ENCODE assay signal across 1 cellular context in the genomic region with DNA sequence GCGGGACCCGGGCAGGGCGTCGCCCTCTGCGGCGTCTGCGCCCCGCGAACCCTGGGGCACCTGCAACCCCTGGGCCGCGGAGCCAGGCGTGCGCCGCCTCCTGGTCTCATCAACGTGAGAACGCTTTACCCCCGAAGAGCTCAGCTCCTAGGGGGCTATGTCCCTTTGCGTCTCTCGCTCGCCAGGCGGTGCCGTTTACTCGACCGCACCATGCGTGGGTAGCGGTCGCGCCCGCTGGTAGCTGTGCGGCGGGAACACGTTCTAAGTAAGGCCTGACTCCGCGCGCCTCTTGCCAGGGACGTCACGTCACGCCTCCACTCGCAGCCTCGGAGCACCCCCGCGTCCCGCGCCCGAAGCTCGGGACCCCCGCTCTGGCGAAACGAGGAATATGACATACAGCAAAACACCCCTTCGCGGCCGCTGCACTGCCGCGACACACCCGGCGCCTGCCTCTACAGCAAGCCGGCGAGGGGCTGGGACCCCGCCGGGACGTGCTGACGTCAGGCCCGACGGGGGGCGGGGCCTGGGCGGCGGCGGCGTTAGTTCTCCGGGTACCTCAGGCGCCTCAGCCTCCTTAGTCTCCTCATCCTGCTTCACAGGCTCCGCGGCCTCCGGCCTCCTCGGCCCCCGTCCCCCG.
TF ChIP-seq lines count a peak whose summit lies in the region.

A gene with protein sequence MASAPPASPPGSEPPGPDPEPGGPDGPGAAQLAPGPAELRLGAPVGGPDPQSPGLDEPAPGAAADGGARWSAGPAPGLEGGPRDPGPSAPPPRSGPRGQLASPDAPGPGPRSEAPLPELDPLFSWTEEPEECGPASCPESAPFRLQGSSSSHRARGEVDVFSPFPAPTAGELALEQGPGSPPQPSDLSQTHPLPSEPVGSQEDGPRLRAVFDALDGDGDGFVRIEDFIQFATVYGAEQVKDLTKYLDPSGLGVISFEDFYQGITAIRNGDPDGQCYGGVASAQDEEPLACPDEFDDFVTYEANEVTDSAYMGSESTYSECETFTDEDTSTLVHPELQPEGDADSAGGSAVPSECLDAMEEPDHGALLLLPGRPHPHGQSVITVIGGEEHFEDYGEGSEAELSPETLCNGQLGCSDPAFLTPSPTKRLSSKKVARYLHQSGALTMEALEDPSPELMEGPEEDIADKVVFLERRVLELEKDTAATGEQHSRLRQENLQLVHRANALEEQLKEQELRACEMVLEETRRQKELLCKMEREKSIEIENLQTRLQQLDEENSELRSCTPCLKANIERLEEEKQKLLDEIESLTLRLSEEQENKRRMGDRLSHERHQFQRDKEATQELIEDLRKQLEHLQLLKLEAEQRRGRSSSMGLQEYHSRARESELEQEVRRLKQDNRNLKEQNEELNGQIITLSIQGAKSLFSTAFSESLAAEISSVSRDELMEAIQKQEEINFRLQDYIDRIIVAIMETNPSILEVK (plus strand): TSS at position 568 of the 637 bp plus-strand sequence. CDS start 358 bp downstream, outside the sequence.

TF ChIP-seq in K562, 482 proteins besides CTCF, POLR2A, EP300 and RAD21 (continued from another document and continues in another):
- no peak for TF ChIP-seq SMC3 (conservative IDR thresholded peaks at IDR 0.05; ENCODE audit: insufficient read depth, low read depth, low read length)
- 0 out of 2 replicates have a peak, but pooled peaks have one; percentile 26 for TF ChIP-seq ZBTB17 (CRISPR knock-in tag; IDR thresholded peaks at IDR 0.05)
- no peak for TF ChIP-seq MAFF (IDR thresholded peaks at IDR 0.05; ENCODE audit: low read length)
- TF ChIP-seq, protein P1, sequence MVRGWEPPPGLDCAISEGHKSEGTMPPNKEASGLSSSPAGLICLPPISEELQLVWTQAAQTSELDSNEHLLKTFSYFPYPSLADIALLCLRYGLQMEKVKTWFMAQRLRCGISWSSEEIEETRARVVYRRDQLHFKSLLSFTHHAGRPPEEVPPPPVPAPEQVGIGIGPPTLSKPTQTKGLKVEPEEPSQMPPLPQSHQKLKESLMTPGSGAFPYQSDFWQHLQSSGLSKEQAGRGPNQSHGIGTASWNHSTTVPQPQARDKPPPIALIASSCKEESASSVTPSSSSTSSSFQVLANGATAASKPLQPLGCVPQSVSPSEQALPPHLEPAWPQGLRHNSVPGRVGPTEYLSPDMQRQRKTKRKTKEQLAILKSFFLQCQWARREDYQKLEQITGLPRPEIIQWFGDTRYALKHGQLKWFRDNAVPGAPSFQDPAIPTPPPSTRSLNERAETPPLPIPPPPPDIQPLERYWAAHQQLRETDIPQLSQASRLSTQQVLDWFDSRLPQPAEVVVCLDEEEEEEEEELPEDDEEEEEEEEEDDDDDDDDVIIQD (CRISPR knock-in tag; IDR thresholded peaks at IDR 0.05) = no peak
- peak; percentile 50 for TF ChIP-seq FIP1L1 (IDR thresholded peaks at IDR 0.05; ENCODE audit: low read depth, low read length, poor library complexity, severe bottlenecking)
- no peak for TF ChIP-seq POLR2AphosphoS2 (IDR thresholded peaks at IDR 0.05; ENCODE audit: low read length)
- no peak for TF ChIP-seq TEAD4 (IDR thresholded peaks at IDR 0.05; ENCODE audit: low read length)
- peak; percentile 78; the same call in 1 of the 2 replicates for TF ChIP-seq TEAD4 (CRISPR knock-in tag; IDR thresholded peaks at IDR 0.05; ENCODE audit: borderline replicate concordance)
- peak; percentile 12; the same call in 1 of the 2 replicates for TF ChIP-seq RB1 (IDR thresholded peaks at IDR 0.05; ENCODE audit: low read depth)
- no peak for TF ChIP-seq ZNF3 (CRISPR knock-in tag; IDR thresholded peaks at IDR 0.05)
- no peak for TF ChIP-seq NCOA2 (IDR thresholded peaks at IDR 0.05; ENCODE audit: partially characterized antibody in 2 of 2)
- TF ChIP-seq, protein P2, sequence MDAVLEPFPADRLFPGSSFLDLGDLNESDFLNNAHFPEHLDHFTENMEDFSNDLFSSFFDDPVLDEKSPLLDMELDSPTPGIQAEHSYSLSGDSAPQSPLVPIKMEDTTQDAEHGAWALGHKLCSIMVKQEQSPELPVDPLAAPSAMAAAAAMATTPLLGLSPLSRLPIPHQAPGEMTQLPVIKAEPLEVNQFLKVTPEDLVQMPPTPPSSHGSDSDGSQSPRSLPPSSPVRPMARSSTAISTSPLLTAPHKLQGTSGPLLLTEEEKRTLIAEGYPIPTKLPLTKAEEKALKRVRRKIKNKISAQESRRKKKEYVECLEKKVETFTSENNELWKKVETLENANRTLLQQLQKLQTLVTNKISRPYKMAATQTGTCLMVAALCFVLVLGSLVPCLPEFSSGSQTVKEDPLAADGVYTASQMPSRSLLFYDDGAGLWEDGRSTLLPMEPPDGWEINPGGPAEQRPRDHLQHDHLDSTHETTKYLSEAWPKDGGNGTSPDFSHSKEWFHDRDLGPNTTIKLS (IDR thresholded peaks at IDR 0.05; ENCODE audit: borderline replicate concordance, low read depth) = peak; percentile 56; the same call in 1 of the 2 replicates
- TF ChIP-seq NR4A1 (CRISPR knock-in tag; IDR thresholded peaks at IDR 0.05) = no peak
- TF ChIP-seq NR4A1 (tag; IDR thresholded peaks at IDR 0.05) = peak; percentile 76
- no peak for TF ChIP-seq MCM3 (IDR thresholded peaks at IDR 0.05)
- TF ChIP-seq, protein P3, sequence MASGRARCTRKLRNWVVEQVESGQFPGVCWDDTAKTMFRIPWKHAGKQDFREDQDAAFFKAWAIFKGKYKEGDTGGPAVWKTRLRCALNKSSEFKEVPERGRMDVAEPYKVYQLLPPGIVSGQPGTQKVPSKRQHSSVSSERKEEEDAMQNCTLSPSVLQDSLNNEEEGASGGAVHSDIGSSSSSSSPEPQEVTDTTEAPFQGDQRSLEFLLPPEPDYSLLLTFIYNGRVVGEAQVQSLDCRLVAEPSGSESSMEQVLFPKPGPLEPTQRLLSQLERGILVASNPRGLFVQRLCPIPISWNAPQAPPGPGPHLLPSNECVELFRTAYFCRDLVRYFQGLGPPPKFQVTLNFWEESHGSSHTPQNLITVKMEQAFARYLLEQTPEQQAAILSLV (tag; IDR thresholded peaks at IDR 0.05) = no peak
- no peak for TF ChIP-seq ZNF444 (CRISPR knock-in tag; IDR thresholded peaks at IDR 0.05)
- TF ChIP-seq SOX6 (IDR thresholded peaks at IDR 0.05) = no peak
- no peak for TF ChIP-seq TAF7 (tag; IDR thresholded peaks at IDR 0.05)
- TF ChIP-seq, protein P4, sequence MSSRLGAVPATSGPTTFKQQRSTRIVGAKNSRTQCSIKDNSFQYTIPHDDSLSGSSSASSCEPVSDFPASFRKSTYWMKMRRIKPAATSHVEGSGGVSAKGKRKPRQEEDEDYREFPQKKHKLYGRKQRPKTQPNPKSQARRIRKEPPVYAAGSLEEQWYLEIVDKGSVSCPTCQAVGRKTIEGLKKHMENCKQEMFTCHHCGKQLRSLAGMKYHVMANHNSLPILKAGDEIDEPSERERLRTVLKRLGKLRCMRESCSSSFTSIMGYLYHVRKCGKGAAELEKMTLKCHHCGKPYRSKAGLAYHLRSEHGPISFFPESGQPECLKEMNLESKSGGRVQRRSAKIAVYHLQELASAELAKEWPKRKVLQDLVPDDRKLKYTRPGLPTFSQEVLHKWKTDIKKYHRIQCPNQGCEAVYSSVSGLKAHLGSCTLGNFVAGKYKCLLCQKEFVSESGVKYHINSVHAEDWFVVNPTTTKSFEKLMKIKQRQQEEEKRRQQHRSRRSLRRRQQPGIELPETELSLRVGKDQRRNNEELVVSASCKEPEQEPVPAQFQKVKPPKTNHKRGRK (tag; IDR thresholded peaks at IDR 0.05) = no peak
- TF ChIP-seq, protein P5, sequence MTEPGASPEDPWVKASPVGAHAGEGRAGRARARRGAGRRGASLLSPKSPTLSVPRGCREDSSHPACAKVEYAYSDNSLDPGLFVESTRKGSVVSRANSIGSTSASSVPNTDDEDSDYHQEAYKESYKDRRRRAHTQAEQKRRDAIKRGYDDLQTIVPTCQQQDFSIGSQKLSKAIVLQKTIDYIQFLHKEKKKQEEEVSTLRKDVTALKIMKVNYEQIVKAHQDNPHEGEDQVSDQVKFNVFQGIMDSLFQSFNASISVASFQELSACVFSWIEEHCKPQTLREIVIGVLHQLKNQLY (CRISPR knock-in tag; conservative IDR thresholded peaks at IDR 0.05) = no peak
- 0 out of 2 replicates have a peak, but pooled peaks have one; percentile 21 for TF ChIP-seq POLR2AphosphoS5 (IDR thresholded peaks at IDR 0.05; ENCODE audit: control insufficient read depth, insufficient read depth, low read depth, low read length)
- TF ChIP-seq, protein P6, sequence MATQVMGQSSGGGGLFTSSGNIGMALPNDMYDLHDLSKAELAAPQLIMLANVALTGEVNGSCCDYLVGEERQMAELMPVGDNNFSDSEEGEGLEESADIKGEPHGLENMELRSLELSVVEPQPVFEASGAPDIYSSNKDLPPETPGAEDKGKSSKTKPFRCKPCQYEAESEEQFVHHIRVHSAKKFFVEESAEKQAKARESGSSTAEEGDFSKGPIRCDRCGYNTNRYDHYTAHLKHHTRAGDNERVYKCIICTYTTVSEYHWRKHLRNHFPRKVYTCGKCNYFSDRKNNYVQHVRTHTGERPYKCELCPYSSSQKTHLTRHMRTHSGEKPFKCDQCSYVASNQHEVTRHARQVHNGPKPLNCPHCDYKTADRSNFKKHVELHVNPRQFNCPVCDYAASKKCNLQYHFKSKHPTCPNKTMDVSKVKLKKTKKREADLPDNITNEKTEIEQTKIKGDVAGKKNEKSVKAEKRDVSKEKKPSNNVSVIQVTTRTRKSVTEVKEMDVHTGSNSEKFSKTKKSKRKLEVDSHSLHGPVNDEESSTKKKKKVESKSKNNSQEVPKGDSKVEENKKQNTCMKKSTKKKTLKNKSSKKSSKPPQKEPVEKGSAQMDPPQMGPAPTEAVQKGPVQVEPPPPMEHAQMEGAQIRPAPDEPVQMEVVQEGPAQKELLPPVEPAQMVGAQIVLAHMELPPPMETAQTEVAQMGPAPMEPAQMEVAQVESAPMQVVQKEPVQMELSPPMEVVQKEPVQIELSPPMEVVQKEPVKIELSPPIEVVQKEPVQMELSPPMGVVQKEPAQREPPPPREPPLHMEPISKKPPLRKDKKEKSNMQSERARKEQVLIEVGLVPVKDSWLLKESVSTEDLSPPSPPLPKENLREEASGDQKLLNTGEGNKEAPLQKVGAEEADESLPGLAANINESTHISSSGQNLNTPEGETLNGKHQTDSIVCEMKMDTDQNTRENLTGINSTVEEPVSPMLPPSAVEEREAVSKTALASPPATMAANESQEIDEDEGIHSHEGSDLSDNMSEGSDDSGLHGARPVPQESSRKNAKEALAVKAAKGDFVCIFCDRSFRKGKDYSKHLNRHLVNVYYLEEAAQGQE (CRISPR knock-in tag; IDR thresholded peaks at IDR 0.05; ENCODE audit: low read depth) = peak; percentile 22; the same call in 1 of the 2 replicates
- no peak for TF ChIP-seq ZNF133 (CRISPR knock-in tag; IDR thresholded peaks at IDR 0.05)
- no peak for TF ChIP-seq FOXM1 (IDR thresholded peaks at IDR 0.05; ENCODE audit: low read depth)
- no peak for TF ChIP-seq FOXM1 (CRISPR knock-in tag; IDR thresholded peaks at IDR 0.05; ENCODE audit: low read depth)
- no peak for TF ChIP-seq ZNF551 (CRISPR knock-in tag; IDR thresholded peaks at IDR 0.05)
- TF ChIP-seq, protein P7, sequence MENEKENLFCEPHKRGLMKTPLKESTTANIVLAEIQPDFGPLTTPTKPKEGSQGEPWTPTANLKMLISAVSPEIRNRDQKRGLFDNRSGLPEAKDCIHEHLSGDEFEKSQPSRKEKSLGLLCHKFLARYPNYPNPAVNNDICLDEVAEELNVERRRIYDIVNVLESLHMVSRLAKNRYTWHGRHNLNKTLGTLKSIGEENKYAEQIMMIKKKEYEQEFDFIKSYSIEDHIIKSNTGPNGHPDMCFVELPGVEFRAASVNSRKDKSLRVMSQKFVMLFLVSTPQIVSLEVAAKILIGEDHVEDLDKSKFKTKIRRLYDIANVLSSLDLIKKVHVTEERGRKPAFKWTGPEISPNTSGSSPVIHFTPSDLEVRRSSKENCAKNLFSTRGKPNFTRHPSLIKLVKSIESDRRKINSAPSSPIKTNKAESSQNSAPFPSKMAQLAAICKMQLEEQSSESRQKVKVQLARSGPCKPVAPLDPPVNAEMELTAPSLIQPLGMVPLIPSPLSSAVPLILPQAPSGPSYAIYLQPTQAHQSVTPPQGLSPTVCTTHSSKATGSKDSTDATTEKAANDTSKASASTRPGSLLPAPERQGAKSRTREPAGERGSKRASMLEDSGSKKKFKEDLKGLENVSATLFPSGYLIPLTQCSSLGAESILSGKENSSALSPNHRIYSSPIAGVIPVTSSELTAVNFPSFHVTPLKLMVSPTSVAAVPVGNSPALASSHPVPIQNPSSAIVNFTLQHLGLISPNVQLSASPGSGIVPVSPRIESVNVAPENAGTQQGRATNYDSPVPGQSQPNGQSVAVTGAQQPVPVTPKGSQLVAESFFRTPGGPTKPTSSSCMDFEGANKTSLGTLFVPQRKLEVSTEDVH (IDR thresholded peaks at IDR 0.05; ENCODE audit: low read depth, partially characterized antibody) = no peak
- TF ChIP-seq, protein P8, sequence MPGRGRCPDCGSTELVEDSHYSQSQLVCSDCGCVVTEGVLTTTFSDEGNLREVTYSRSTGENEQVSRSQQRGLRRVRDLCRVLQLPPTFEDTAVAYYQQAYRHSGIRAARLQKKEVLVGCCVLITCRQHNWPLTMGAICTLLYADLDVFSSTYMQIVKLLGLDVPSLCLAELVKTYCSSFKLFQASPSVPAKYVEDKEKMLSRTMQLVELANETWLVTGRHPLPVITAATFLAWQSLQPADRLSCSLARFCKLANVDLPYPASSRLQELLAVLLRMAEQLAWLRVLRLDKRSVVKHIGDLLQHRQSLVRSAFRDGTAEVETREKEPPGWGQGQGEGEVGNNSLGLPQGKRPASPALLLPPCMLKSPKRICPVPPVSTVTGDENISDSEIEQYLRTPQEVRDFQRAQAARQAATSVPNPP (IDR thresholded peaks at IDR 0.05; ENCODE audit: borderline replicate concordance, insufficient read depth, insufficient read length) = no peak
- TF ChIP-seq, protein P9, sequence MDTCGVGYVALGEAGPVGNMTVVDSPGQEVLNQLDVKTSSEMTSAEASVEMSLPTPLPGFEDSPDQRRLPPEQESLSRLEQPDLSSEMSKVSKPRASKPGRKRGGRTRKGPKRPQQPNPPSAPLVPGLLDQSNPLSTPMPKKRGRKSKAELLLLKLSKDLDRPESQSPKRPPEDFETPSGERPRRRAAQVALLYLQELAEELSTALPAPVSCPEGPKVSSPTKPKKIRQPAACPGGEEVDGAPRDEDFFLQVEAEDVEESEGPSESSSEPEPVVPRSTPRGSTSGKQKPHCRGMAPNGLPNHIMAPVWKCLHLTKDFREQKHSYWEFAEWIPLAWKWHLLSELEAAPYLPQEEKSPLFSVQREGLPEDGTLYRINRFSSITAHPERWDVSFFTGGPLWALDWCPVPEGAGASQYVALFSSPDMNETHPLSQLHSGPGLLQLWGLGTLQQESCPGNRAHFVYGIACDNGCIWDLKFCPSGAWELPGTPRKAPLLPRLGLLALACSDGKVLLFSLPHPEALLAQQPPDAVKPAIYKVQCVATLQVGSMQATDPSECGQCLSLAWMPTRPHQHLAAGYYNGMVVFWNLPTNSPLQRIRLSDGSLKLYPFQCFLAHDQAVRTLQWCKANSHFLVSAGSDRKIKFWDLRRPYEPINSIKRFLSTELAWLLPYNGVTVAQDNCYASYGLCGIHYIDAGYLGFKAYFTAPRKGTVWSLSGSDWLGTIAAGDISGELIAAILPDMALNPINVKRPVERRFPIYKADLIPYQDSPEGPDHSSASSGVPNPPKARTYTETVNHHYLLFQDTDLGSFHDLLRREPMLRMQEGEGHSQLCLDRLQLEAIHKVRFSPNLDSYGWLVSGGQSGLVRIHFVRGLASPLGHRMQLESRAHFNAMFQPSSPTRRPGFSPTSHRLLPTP (IDR thresholded peaks at IDR 0.05; ENCODE audit: borderline replicate concordance, extremely low read depth, insufficient read length) = no peak
- TF ChIP-seq, protein P10, sequence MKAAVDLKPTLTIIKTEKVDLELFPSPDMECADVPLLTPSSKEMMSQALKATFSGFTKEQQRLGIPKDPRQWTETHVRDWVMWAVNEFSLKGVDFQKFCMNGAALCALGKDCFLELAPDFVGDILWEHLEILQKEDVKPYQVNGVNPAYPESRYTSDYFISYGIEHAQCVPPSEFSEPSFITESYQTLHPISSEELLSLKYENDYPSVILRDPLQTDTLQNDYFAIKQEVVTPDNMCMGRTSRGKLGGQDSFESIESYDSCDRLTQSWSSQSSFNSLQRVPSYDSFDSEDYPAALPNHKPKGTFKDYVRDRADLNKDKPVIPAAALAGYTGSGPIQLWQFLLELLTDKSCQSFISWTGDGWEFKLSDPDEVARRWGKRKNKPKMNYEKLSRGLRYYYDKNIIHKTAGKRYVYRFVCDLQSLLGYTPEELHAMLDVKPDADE (conservative IDR thresholded peaks at IDR 0.05; ENCODE audit: control insufficient read depth, low read depth, low read length) = no peak; the same call in 1 of the 2 replicates
